In genomic region chr4:147942729-147943128, GRCh38 we compare ENCODE assay signal across 10 cellular contexts.
DNase-seq lines count a peak whose midpoint lies in the region; ATAC-seq, FAIRE-seq and TF ChIP-seq lines count a peak whose summit lies in the region.
"Had no signal": no experiment of that assay in that cellular context is flagged by ENCODE, and none has a peak within 500 bp of the region (broad histone marks: within the 10 kb centered on the region; RNA-seq: fewer than 3 reads in every experiment).

No MANE protein-coding gene starts in this region.

- H3K27me3 Mint-ChIP-seq in T-helper 1 cell treated with Interleukin-12 subunit alpha and Interleukin-12 subunit beta and Interleukin-4 antibody, amounts not matched to agents 30 μg/mL and 1 μg/mL, for 36 hours (ENCODE audit: low read depth) = no peaks in the 10 kb centered on the region
- no peaks in the 10 kb centered on the region for H3K27me3 Mint-ChIP-seq in WTC11 (ENCODE audit: low read depth)

- CTCF ChIA-PET in WTC11 (lab: Charles Lee) = interaction anchor here (1.7 kb wide), 1 partner anchor 76 kb away, joined by 4 read pairs; no protein-coding TSS in a partner anchor

- no peak for TF ChIP-seq POLR2A in suprapubic skin (IDR thresholded peaks at IDR 0.05)

- peak overlapping the region; percentile 1 for H3K27ac Mint-ChIP-seq in T-helper 1 cell treated with Interleukin-12 subunit alpha and Interleukin-12 subunit beta and Interleukin-4 antibody, amounts not matched to agents 30 μg/mL and 1 μg/mL, for 36 hours
- H3K27ac Mint-ChIP-seq in WTC11 = peak overlapping the region; percentile 1; the same call in 1 of the 2 replicates

- H3K36me3 ChIP-seq in small intestine (ENCODE audit: control insufficient read depth in 2 of 2, insufficient read depth in 2 of 2, low read length in 2 of 2) (no peaks in the 10 kb centered on the region), suprapubic skin (peaks cover 25% of the 10 kb centered on the region)

- H3K9me3 ChIP-seq in small intestine (ENCODE audit: control insufficient read depth, low read depth) = no peaks in the 10 kb centered on the region
- no peaks in the 10 kb centered on the region for H3K9me3 ChIP-seq in suprapubic skin

- H3K27me3 ChIP-seq in small intestine (ENCODE audit: control insufficient read depth in 2 of 2, insufficient read depth in 2 of 2, low read length in 2 of 2) (no peaks in the 10 kb centered on the region), suprapubic skin (no peaks in the 10 kb centered on the region)

- H3K9me3 Mint-ChIP-seq in T-helper 1 cell treated with Interleukin-12 subunit alpha and Interleukin-12 subunit beta and Interleukin-4 antibody, amounts not matched to agents 30 μg/mL and 1 μg/mL, for 36 hours = peaks cover 10% of the 10 kb centered on the region
- H3K9me3 Mint-ChIP-seq in WTC11 = no peaks in the 10 kb centered on the region; the same call in 1 of the 2 replicates

- H3K4me1 ChIP-seq in small intestine (ENCODE audit: control insufficient read depth in 2 of 2, insufficient read depth in 1 of 2, low read depth in 1 of 2, low read length in 1 of 2) = peaks cover 2% of the 10 kb centered on the region in 2 donors
- H3K4me1 ChIP-seq in suprapubic skin = peaks cover 3% of the 10 kb centered on the region

- peaks cover 28% of the 10 kb centered on the region for H3K4me1 Mint-ChIP-seq in T-helper 1 cell treated with Interleukin-12 subunit alpha and Interleukin-12 subunit beta and Interleukin-4 antibody, amounts not matched to agents 30 μg/mL and 1 μg/mL, for 36 hours (ENCODE audit: low read depth)
- peaks cover 7% of the 10 kb centered on the region; the same call in 1 of the 2 replicates for H3K4me1 Mint-ChIP-seq in WTC11

- TF ChIP-seq CTCF in WTC11 (IDR thresholded peaks at IDR 0.05) (no peak), suprapubic skin (IDR thresholded peaks at IDR 0.05) (no peak)

- POLR2A ChIA-PET in WTC11 (lab: Charles Lee) = no interaction called here

- DNase-seq in T-helper 1 cell (no peak), WTC11 (ENCODE audit: low spot score) (no peak), small intestine (no peak), SW 1271 (lab: John Stamatoyannopoulos, UW) (no peak), suprapubic skin (ENCODE audit: low spot score in 2 of 2) (no peak), NOMO-1 (lab: John Stamatoyannopoulos, UW; ENCODE audit: unreplicated experiment in 2 of 2) (no peak)

- peaks cover 17% of the 10 kb centered on the region for H3K36me3 Mint-ChIP-seq in T-helper 1 cell treated with Interleukin-12 subunit alpha and Interleukin-12 subunit beta and Interleukin-4 antibody, amounts not matched to agents 30 μg/mL and 1 μg/mL, for 36 hours (ENCODE audit: low read depth)
- H3K36me3 Mint-ChIP-seq in WTC11 = peaks cover 2% of the 10 kb centered on the region; the same call in 1 of the 2 replicates

- no peak for FAIRE-seq in small intestine (lab: Jason Lieb, UNC)
- FAIRE-seq: A204.1 had no signal

- no peak overlapping the region for H3K4me3 ChIP-seq in small intestine (ENCODE audit: low read depth in 1 of 2, low read length in 2 of 2)
- H3K4me3 ChIP-seq in suprapubic skin = no peak overlapping the region

- 68 to 91% (median 86%) methylated on average over 5 of the region's 5 CpGs for WGBS in small intestine, 3 donors
- WGBS in suprapubic skin = 80% methylated on average over 5 of the region's 5 CpGs

- no peak for TF ChIP-seq EP300 in suprapubic skin (IDR thresholded peaks at IDR 0.05)

- H3K27ac ChIP-seq in small intestine (ENCODE audit: low read depth in 1 of 2, low read length in 1 of 2) = peak overlapping the region; percentile 11 to 20
- H3K27ac ChIP-seq in suprapubic skin = no peak overlapping the region

- ATAC-seq in HG02852 (IDR thresholded peaks at IDR 0.05; ENCODE audit: unreplicated experiment) = peak; percentile 37
- ATAC-seq in WTC11 = peak; percentile 65
- ATAC-seq: Panc1 had no signal

- H3K4me3 Mint-ChIP-seq in T-helper 1 cell treated with Interleukin-12 subunit alpha and Interleukin-12 subunit beta and Interleukin-4 antibody, amounts not matched to agents 30 μg/mL and 1 μg/mL, for 36 hours = peak overlapping the region; percentile 43
- H3K4me3 Mint-ChIP-seq in WTC11 = no peak overlapping the region

TF ChIP-seq in WTC11, 78 proteins besides CTCF, POLR2A, EP300 and RAD21:
- TF ChIP-seq MYBL2 (CRISPR knock-in tag; IDR thresholded peaks at IDR 0.05) = no peak
- TF ChIP-seq ZNF219 (CRISPR knock-in tag; IDR thresholded peaks at IDR 0.05; ENCODE audit: borderline replicate concordance) = no peak
- no peak for TF ChIP-seq CREM (CRISPR knock-in tag; IDR thresholded peaks at IDR 0.05)
- TF ChIP-seq KAT7 (CRISPR knock-in tag; IDR thresholded peaks at IDR 0.05; ENCODE audit: borderline replicate concordance) = no peak
- no peak for TF ChIP-seq ZNF416 (CRISPR knock-in tag; IDR thresholded peaks at IDR 0.05)
- no peak for TF ChIP-seq AR (CRISPR knock-in tag; IDR thresholded peaks at IDR 0.05)
- TF ChIP-seq MAX (CRISPR knock-in tag; IDR thresholded peaks at IDR 0.05) = no peak
- no peak for TF ChIP-seq TP53 (CRISPR knock-in tag; IDR thresholded peaks at IDR 0.05)
